Comparison of ENCODE assay signal across 1 cellular context in genomic region chr6:34182751-34183531, GRCh38.
TF ChIP-seq lines count a peak whose summit lies in the region.

No MANE protein-coding gene starts in this region.

TF ChIP-seq in HepG2, 621 proteins besides CTCF, POLR2A, EP300 and RAD21 (continued from another document):
- no peak for TF ChIP-seq RNF219 (CRISPR knock-in tag; IDR thresholded peaks at IDR 0.05)
